In the genomic region with DNA sequence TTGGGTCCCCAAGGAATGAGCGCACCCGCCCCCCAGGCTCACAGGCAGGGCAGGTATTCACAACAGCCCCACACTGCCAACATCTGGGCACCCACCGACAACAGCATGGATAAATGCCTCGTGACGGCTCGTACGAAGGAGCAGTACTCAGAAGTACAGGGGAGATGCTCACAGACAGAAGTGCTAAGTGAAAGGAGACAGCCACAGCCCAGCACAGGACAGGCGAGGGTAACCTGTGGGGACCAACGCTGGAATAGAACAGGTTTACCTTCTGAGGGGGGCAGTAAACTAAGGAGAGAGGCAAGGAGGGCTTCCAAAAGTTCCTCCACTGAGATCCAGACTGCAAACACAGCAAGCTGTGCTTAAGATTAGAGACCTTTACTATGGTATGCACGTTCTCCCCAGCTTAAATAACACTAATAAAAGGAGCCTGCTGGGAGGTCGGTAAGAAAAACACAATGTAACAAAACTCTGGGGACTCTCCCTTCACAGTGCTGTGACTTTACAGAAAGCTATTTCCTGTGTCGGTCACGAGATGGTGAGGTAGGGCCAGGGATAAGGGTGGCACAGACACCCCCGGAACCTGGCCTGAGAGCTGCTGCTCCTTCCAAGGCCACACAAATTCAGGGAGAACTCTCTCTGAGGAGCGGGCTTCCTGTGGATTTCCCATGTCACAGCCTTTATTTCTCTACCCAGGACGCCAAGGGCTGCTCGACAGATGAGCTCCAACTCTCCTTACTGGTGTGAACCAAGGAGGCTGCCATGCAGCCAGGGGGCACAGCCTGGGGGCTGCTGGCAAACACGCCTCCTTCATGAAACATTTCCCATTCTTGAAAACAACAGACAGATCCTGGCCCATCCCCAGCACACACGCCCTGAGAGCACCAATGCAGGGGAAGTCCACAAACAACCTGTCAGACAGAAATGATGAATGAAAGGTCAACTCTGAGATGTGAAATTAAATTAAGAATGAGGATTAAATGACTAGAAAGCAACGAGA, we compare ENCODE assay signal across 9 cellular contexts. TPM values are rescaled to one million over a fixed set of nuclear protein-coding genes. Genes with fewer than 3 reads are reported as not detected.
DNase-seq lines count a peak whose midpoint lies in the region; ATAC-seq, FAIRE-seq and TF ChIP-seq lines count a peak whose summit lies in the region.
"Had no signal": no experiment of that assay in that cellular context is flagged by ENCODE, and none has a peak within 500 bp of the region (broad histone marks: within the 10 kb centered on the region; RNA-seq: fewer than 3 reads in every experiment).

No MANE protein-coding gene starts in this region.

- no peak for TF ChIP-seq POLR2A in GM12891 (IDR thresholded peaks at IDR 0.05; ENCODE audit: low read depth, low read length)

- H3K4me3 Mint-ChIP-seq in GM23338 (no peak overlapping the region), immature natural killer cell (peak overlapping the region; percentile 80 to 87 (median 86))
- no peak overlapping the region for H3K4me3 Mint-ChIP-seq in T-helper 2 cell treated with Interferon-gamma antibody and Interleukin-4, amounts not matched to agents 5 μg/mL and 100 μg/mL, for 36 hours
- H3K4me3 Mint-ChIP-seq: activated naive CD4-positive, alpha-beta T cell treated with anti-CD3 and anti-CD28 coated beads, Interleukin-2, amount 50 U/mL, for 24 hours had no signal

- H4K20me1 ChIP-seq in GM23338 (replicated peaks; ENCODE audit: insufficient read depth): peaks cover 3% of the 10 kb centered on the region; the same call in 1 of the 2 replicates
- H4K20me1 ChIP-seq in Loucy (ENCODE audit: insufficient read depth, low read length, poor library complexity, severe bottlenecking): peaks cover under 1% of the 10 kb centered on the region

- H3K79me2 ChIP-seq in GM23338 (replicated peaks; ENCODE audit: insufficient read depth): peaks cover 3% of the 10 kb centered on the region; the same call in 1 of the 2 replicates
- peaks cover 19% of the 10 kb centered on the region for H3K79me2 ChIP-seq in Loucy (ENCODE audit: insufficient read depth, low read length)

- peaks cover 4% of the 10 kb centered on the region; the same call in 1 of the 2 replicates for H3K36me3 ChIP-seq in GM23338 (ENCODE audit: insufficient read depth)
- H3K36me3 ChIP-seq in Loucy (ENCODE audit: insufficient read depth, low read length): peaks cover 79% of the 10 kb centered on the region

- H3K9me2 ChIP-seq in GM23338 (ENCODE audit: insufficient read depth) (no peaks in the 10 kb centered on the region), Loucy (replicated peaks; ENCODE audit: low read depth, low read length) (no peaks in the 10 kb centered on the region)

- H3K4me1 ChIP-seq in GM23338 (ENCODE audit: insufficient read depth): no peaks in the 10 kb centered on the region
- peaks cover 59% of the 10 kb centered on the region for H3K4me1 ChIP-seq in Loucy (ENCODE audit: insufficient read depth, low read length, poor library complexity, severe bottlenecking)

- H3K27ac Mint-ChIP-seq in GM23338: no peak overlapping the region
- peak overlapping the region; percentile 97 to 100 (median 100) for H3K27ac Mint-ChIP-seq in immature natural killer cell
- no peak overlapping the region for H3K27ac Mint-ChIP-seq in T-helper 2 cell treated with Interferon-gamma antibody and Interleukin-4, amounts not matched to agents 5 μg/mL and 100 μg/mL, for 36 hours
- H3K27ac Mint-ChIP-seq: activated naive CD4-positive, alpha-beta T cell treated with anti-CD3 and anti-CD28 coated beads, Interleukin-2, amount 50 U/mL, for 24 hours had no signal

- H3K9me3 ChIP-seq in Loucy (ENCODE audit: insufficient read depth, low read depth, low read length): no peaks in the 10 kb centered on the region

- H3K4me3 ChIP-seq in GM23338 (no peak overlapping the region), Loucy (ENCODE audit: low read length, poor library complexity, severe bottlenecking) (no peak overlapping the region)

- H3K9me3 Mint-ChIP-seq in GM23338 (peaks cover 95% of the 10 kb centered on the region), immature natural killer cell (peaks cover 0 to 2% (median 0%) of the 10 kb centered on the region in 6 donors)
- no peaks in the 10 kb centered on the region for H3K9me3 Mint-ChIP-seq in T-helper 2 cell treated with Interferon-gamma antibody and Interleukin-4, amounts not matched to agents 5 μg/mL and 100 μg/mL, for 36 hours
- H3K9me3 Mint-ChIP-seq: activated naive CD4-positive, alpha-beta T cell treated with anti-CD3 and anti-CD28 coated beads, Interleukin-2, amount 50 U/mL, for 24 hours had no signal

- H3K27me3 Mint-ChIP-seq in GM23338 (ENCODE audit: insufficient read depth, low read depth, poor library complexity) (peaks cover 3% of the 10 kb centered on the region), immature natural killer cell (ENCODE audit: low read depth in 3 of 3) (peaks cover 40 to 56% (median 51%) of the 10 kb centered on the region in 3 donors)
- no peaks in the 10 kb centered on the region for H3K27me3 Mint-ChIP-seq in T-helper 2 cell treated with Interferon-gamma antibody and Interleukin-4, amounts not matched to agents 5 μg/mL and 100 μg/mL, for 36 hours (ENCODE audit: low read depth)
- H3K27me3 Mint-ChIP-seq: activated naive CD4-positive, alpha-beta T cell treated with anti-CD3 and anti-CD28 coated beads, Interleukin-2, amount 50 U/mL, for 24 hours had no signal

- TF ChIP-seq CTCF in GM23338 (conservative IDR thresholded peaks at IDR 0.05; ENCODE audit: low read depth in 2 of 2): no peak
- no peak for TF ChIP-seq CTCF in Loucy (conservative IDR thresholded peaks at IDR 0.05; ENCODE audit: low read length)

- H3K4me2 ChIP-seq in GM23338 (no peak overlapping the region), Loucy (ENCODE audit: low read depth, low read length, poor library complexity, severe bottlenecking) (peak overlapping the region; percentile 30)

- FAIRE-seq in GM12891 (lab: Jason Lieb, UNC): peak; percentile 86

- H3K27ac ChIP-seq in GM23338 (ENCODE audit: low read depth): no peak overlapping the region

- ATAC-seq in GM23338: peak; percentile 67

- no peaks in the 10 kb centered on the region for H3K27me3 ChIP-seq in GM23338 (ENCODE audit: insufficient read depth)
- no peaks in the 10 kb centered on the region for H3K27me3 ChIP-seq in Loucy (ENCODE audit: insufficient read depth, low read length, poor library complexity, severe bottlenecking)

- H3K4me1 Mint-ChIP-seq in GM23338: peaks cover 4% of the 10 kb centered on the region; the same call in 1 of the 3 replicates
- H3K4me1 Mint-ChIP-seq in immature natural killer cell: peaks cover 91 to 97% of the 10 kb centered on the region in 2 donors
- peaks cover 13% of the 10 kb centered on the region for H3K4me1 Mint-ChIP-seq in T-helper 2 cell treated with Interferon-gamma antibody and Interleukin-4, amounts not matched to agents 5 μg/mL and 100 μg/mL, for 36 hours (ENCODE audit: low read depth)

- H3F3A ChIP-seq in GM23338 (replicated peaks; ENCODE audit: low read depth) (no peaks in the 10 kb centered on the region), Loucy (ENCODE audit: low read depth) (peaks cover 4% of the 10 kb centered on the region)

- no peak overlapping the region for H3K9ac ChIP-seq in Loucy (ENCODE audit: low read depth, low read length, poor library complexity, severe bottlenecking)

- H2AFZ ChIP-seq in GM23338 (no peak overlapping the region), Loucy (ENCODE audit: low read length) (no peak overlapping the region)

- peaks cover 85% of the 10 kb centered on the region for H3K36me3 Mint-ChIP-seq in GM23338 (ENCODE audit: low read depth)
- H3K36me3 Mint-ChIP-seq in immature natural killer cell: peaks cover 50 to 80% (median 65%) of the 10 kb centered on the region in 3 donors
- peaks cover 66% of the 10 kb centered on the region for H3K36me3 Mint-ChIP-seq in T-helper 2 cell treated with Interferon-gamma antibody and Interleukin-4, amounts not matched to agents 5 μg/mL and 100 μg/mL, for 36 hours (ENCODE audit: low read depth)

- no peak for DNase-seq in GM12891 (ENCODE audit: insufficient read length, low spot score)
- DNase-seq in GM23338 (ENCODE audit: low spot score): no peak
- peak; percentile 70 to 73 (median 73) for DNase-seq in immature natural killer cell
- DNase-seq in T-helper 2 cell treated with Interferon-gamma antibody and Interleukin-4, amounts not matched to agents 5 μg/mL and 100 μg/mL, for 36 hours (ENCODE audit: low spot score): no peak
- DNase-seq in DMS153 (lab: John Stamatoyannopoulos, UW): no peak
- DNase-seq in HuH-7.5 (ENCODE audit: low spot score): no peak
- DNase-seq in NCI-H1930 (lab: John Stamatoyannopoulos, UW): no peak

TF ChIP-seq in GM12891, 5 proteins besides CTCF, POLR2A, EP300 and RAD21:
- TF ChIP-seq SPI1 (IDR thresholded peaks at IDR 0.05; ENCODE audit: low read depth, low read length): 0 out of 2 replicates have a peak, but pooled peaks have one; percentile 29
- TF ChIP-seq PAX5 (IDR thresholded peaks at IDR 0.05; ENCODE audit: insufficient read depth, low read length, severe bottlenecking): no peak
TF ChIP-seq in GM12891: peak in this region for 1.

TF ChIP-seq in GM23338, 12 proteins besides CTCF, POLR2A, EP300 and RAD21 (continues in another document):
- TF ChIP-seq JUNB (IDR thresholded peaks at IDR 0.05; ENCODE audit: unreplicated experiment) (no peak), EZH2phosphoT487 (IDR thresholded peaks at IDR 0.05; ENCODE audit: unreplicated experiment) (no peak)

RNA-seq across cellular contexts. Expression of gene SLC15A4, which starts 26.3 kb away (rescaled TPM):
- polyA plus RNA-seq in GM12891 (2012; ENCODE audit: low read depth, missing spikeins): 50.8 TPM
- total RNA-seq in GM23338 (2014; rRNA removed; shearing (Covaris generic)): 27.1 and 30.3 TPM in 2 replicates
- 6.7 and 7.7 TPM in 2 replicates for polyA plus RNA-seq in GM23338 (2016; fragmentation: Nextera tagmentation; extraction: Ambion mirVana)
- 10 to 100 TPM; 36.3 to 39.2 (median 39.0) TPM for polyA plus RNA-seq in immature natural killer cell

RNA-seq across cellular contexts. Expression of gene GLT1D1, which starts 55.9 kb away (rescaled TPM):
- 30.3 TPM for polyA plus RNA-seq in GM12891 (2012; ENCODE audit: low read depth, missing spikeins)
- total RNA-seq in GM23338 (2014; rRNA removed; shearing (Covaris generic)): 4.4 and 5.9 TPM in 2 replicates
- 1.4 and 1.9 TPM in 2 replicates for polyA plus RNA-seq in GM23338 (2016; fragmentation: Nextera tagmentation; extraction: Ambion mirVana)
- 1 to 10 TPM in 1 of 3 donors, not detected in 2; 2.5 TPM for polyA plus RNA-seq in immature natural killer cell

Comparison
In these comparisons a context has a peak if more than half of its experiments do, and no peak if none do; other contexts are left out.
1. DNase-seq: peak in immature natural killer cell (3 of 3); none in GM12891 (single experiment), GM23338 (single experiment), T-helper 2 cell treated with Interferon-gamma antibody and Interleukin-4, amounts not matched to agents 5 μg/mL and 100 μg/mL, for 36 hours (single experiment), DMS153 (single experiment), HuH-7.5 (single experiment) and NCI-H1930 (0 of 2).
2. H3K27ac Mint-ChIP-seq: peak in immature natural killer cell (6 of 6); none in GM23338 (single experiment) and T-helper 2 cell treated with Interferon-gamma antibody and Interleukin-4, amounts not matched to agents 5 μg/mL and 100 μg/mL, for 36 hours (single experiment).
3. H3K4me3 Mint-ChIP-seq: peak in immature natural killer cell (5 of 5); none in GM23338 (single experiment) and T-helper 2 cell treated with Interferon-gamma antibody and Interleukin-4, amounts not matched to agents 5 μg/mL and 100 μg/mL, for 36 hours (single experiment).